ENCODE assay signal across 8 cellular contexts in genomic region chr3:16513141-16514020, GRCh38. TPM values are rescaled to one million over a fixed set of nuclear protein-coding genes. Genes with fewer than 3 reads are reported as not detected.
DNase-seq lines count a peak whose midpoint lies in the region; ATAC-seq and TF ChIP-seq lines count a peak whose summit lies in the region.

RFTN1 (minus strand) TSS chr3:16513699; CDS start chr3:16493869, 19,830 bp downstream.

- no peaks in the 10 kb centered on the region for H3K36me3 Mint-ChIP-seq in nephron (ENCODE audit: low read depth)

- peak within 1 kb of the TSS; percentile 83 to 93 (median 90) for H3K4me3 Mint-ChIP-seq in nephron

- H3K9me3 ChIP-seq in Panc1 (ENCODE audit: control insufficient read depth, insufficient read depth, low read depth, low read length) (no peaks in the 10 kb centered on the region), thyroid gland (no peaks in the 10 kb centered on the region)

- WGBS in thyroid gland, 2 donors = 1 to 2% methylated on average over 17 to 63 of the region's 92 CpGs

- BruUV-seq in Panc1 (replicated peaks; lab: Mats Ljungman, UMichigan) = no TSS peak

- H3K27ac Mint-ChIP-seq in nephron = peak within 1 kb of the TSS in 2 of 3 experiments; percentile 75 to 78

- H3K36me3 ChIP-seq in Panc1 (ENCODE audit: control insufficient read depth, insufficient read depth, low read length) (no peaks in the 10 kb centered on the region), thyroid gland (no peaks in the 10 kb centered on the region)

- H3K27me3 ChIP-seq in Panc1 (ENCODE audit: control insufficient read depth, insufficient read depth, low read length) = peaks cover 2% of the 10 kb centered on the region; the same call in 1 of the 2 replicates
- H3K27me3 ChIP-seq in thyroid gland = no peaks in the 10 kb centered on the region

- peaks cover 52% of the 10 kb centered on the region for H3K4me1 Mint-ChIP-seq in nephron

- CTCF ChIA-PET in Panc1 (lab: Charles Lee) = no interaction called here

- peak; percentile 49 to 82 for TF ChIP-seq POLR2A in thyroid gland (IDR thresholded peaks at IDR 0.05)

- intact Hi-C loops in Panc1 (cut with micrococcal nuclease; ENCODE audit: unreplicated experiment) (no loop called here), thyroid gland (cut with DNase I) (no loop called here)

- H3K27ac ChIP-seq in Panc1 (ENCODE audit: low read length) (no peak within 1 kb of the TSS), thyroid gland (peak within 1 kb of the TSS; percentile 92 to 94 (median 93))

- H3K4me3 ChIP-seq in Panc1 (ENCODE audit: low read depth in 2 of 2, low read length in 2 of 2) (peak within 1 kb of the TSS; percentile 40 to 49), fibroblast of mammary gland (ENCODE audit: control insufficient read depth, low read depth, low read length) (peak within 1 kb of the TSS; percentile 88), thyroid gland (replicated peaks in 1 of 3) (peak within 1 kb of the TSS; percentile 34 to 90 (median 86))

- in situ Hi-C loops in Panc1 (cut with HindIII; ENCODE audit: low pct_unique_long_range_greater_than_20kb, low sequenced_read_pairs) = no loop called here

- POLR2A ChIA-PET in Panc1 (lab: Charles Lee) = no interaction called here

- H3K9me3 Mint-ChIP-seq in nephron = peaks cover 2% of the 10 kb centered on the region

- H3K4me1 ChIP-seq in Panc1 (ENCODE audit: control insufficient read depth, insufficient read depth, low read length) (no peaks in the 10 kb centered on the region; the same call in 1 of the 2 replicates), thyroid gland (peaks cover 46 to 57% of the 10 kb centered on the region in 2 donors)

- TF ChIP-seq CTCF in Panc1 (IDR thresholded peaks at IDR 0.05) (no peak), fibroblast of mammary gland (conservative IDR thresholded peaks at IDR 0.05; ENCODE audit: control insufficient read depth, insufficient read depth, low read depth, low read length) (no peak), nephron (IDR thresholded peaks at IDR 0.05; ENCODE audit: unreplicated experiment in 3 of 3) (no peak), thyroid gland (IDR thresholded peaks at IDR 0.05) (no peak)

- peak; percentile 52 for DNase-seq in NCI-H2029 (lab: John Stamatoyannopoulos, UW)
- no peak for DNase-seq in NCI-H2029 treated with DMSO at 0.1 percent for 48 hours (lab: John Stamatoyannopoulos, UW)
- DNase-seq in Panc1 (ENCODE audit: low read depth, low spot score) = no peak
- DNase-seq in activated T-helper 1 cell treated with Interleukin-2 at 50 U/mL for 16 hours (ENCODE audit: low read depth) = peak; percentile 24
- peak; percentile 50 for DNase-seq in fibroblast of mammary gland (ENCODE audit: low read depth)
- DNase-seq in thyroid gland = peak; percentile 55 to 62
- no peak for DNase-seq in NCI-H345 treated with DMSO at 0.1 percent for 48 hours (lab: John Stamatoyannopoulos, UW; ENCODE audit: unreplicated experiment)

- peaks cover 26% of the 10 kb centered on the region for H3K27me3 Mint-ChIP-seq in nephron (ENCODE audit: low read depth)

- ATAC-seq in Panc1 = peak; percentile 73

RNA-seq across cellular contexts. Expression of gene RFTN1, which starts in this region (rescaled TPM):
- total RNA-seq in Panc1 (2021; ENCODE audit: unreplicated experiment) = 0.90 TPM
- 0.29 TPM for polyA plus RNA-seq in Panc1 (2012; ENCODE audit: insufficient read length)
- 100 to 1,000 TPM; 110 to 239 (median 153) TPM for total RNA-seq in thyroid gland

Comparison
In these comparisons a context has a peak if more than half of its experiments do, and no peak if none do; other contexts are left out.
1. RNA of gene RFTN1 (total RNA-seq): 110 to 239 TPM in thyroid gland; 0.90 TPM in Panc1 (single experiment); every median in the first group is over 10 times any median in the second.
2. DNase-seq: peak in NCI-H2029 (single experiment), activated T-helper 1 cell treated with Interleukin-2 at 50 U/mL for 16 hours (single experiment), fibroblast of mammary gland (single experiment) and thyroid gland (2 of 2); none in NCI-H2029 treated with DMSO at 0.1 percent for 48 hours (single experiment), Panc1 (single experiment) and NCI-H345 treated with DMSO at 0.1 percent for 48 hours (single experiment).
3. Peak in ATAC-seq and H3K4me3 ChIP-seq in Panc1; RNA of the gene not detected or under 1 TPM.
4. Peak in every context shown above with its lines, with median percentiles within 50 percentile points of each other: H3K4me3 ChIP-seq.